8 cellular contexts compared by ENCODE assay signal in genomic region chr5:176361437-176362097, GRCh38. TPM values are rescaled to one million over a fixed set of nuclear protein-coding genes. Genes with fewer than 3 reads are reported as not detected.
DNase-seq lines count a peak whose midpoint lies in the region; ATAC-seq and TF ChIP-seq lines count a peak whose summit lies in the region.

KIAA1191 (minus strand) TSS chr5:176361764; CDS start chr5:176359508, 2,256 bp downstream.

- peaks cover 28% of the 10 kb centered on the region for H3K27me3 Mint-ChIP-seq in progenitor cell of endocrine pancreas

- ATAC-seq in HG02870 (IDR thresholded peaks at IDR 0.05; ENCODE audit: unreplicated experiment): peak; percentile 80
- ATAC-seq in left cardiac atrium: peak; percentile 94 to 96

- peak within 1 kb of the TSS; percentile 99 for H3K4me3 Mint-ChIP-seq in progenitor cell of endocrine pancreas (ENCODE audit: low read depth)

- DNase-seq in GM13976 (ENCODE audit: low spot score) (peak; percentile 93), NCI-H146 (lab: John Stamatoyannopoulos, UW) (peak; percentile 79), T-helper 1 cell (peak; percentile 88 to 96 (median 93)), amniotic epithelial cell (ENCODE audit: low read depth) (peak; percentile 85), left cardiac atrium (peak; percentile 97), progenitor cell of endocrine pancreas (ENCODE audit: low spot score, unreplicated experiment) (peak; percentile 79), ureter (ENCODE audit: low spot score) (peak; percentile 94)

- H3K9me3 Mint-ChIP-seq in progenitor cell of endocrine pancreas (ENCODE audit: low read depth): no peaks in the 10 kb centered on the region

- peak within 1 kb of the TSS; percentile 99 for H3K27ac Mint-ChIP-seq in progenitor cell of endocrine pancreas

- intact Hi-C loops in left cardiac atrium (cut with DNase I): no loop called here

- peaks cover 10% of the 10 kb centered on the region for H3K36me3 Mint-ChIP-seq in progenitor cell of endocrine pancreas (ENCODE audit: insufficient read depth)

- in situ Hi-C loops in GM13976 (cut with MboI; ENCODE audit: low sequenced_read_pairs, unreplicated experiment): no loop called here

- TF ChIP-seq CTCF in GM13976 (IDR thresholded peaks at IDR 0.05; ENCODE audit: borderline replicate concordance, control extremely low read depth, extremely low read depth, insufficient read depth, missing control alignments) (peak; percentile 41), progenitor cell of endocrine pancreas (IDR thresholded peaks at IDR 0.05; ENCODE audit: unreplicated experiment) (no peak)

- H3K4me1 Mint-ChIP-seq in progenitor cell of endocrine pancreas (ENCODE audit: low read depth): peaks cover 5% of the 10 kb centered on the region

RNA-seq across cellular contexts. Expression of gene KIAA1191, which starts in this region (rescaled TPM):
- total RNA-seq in left cardiac atrium (10 to 100 TPM; 79.6 to 86.0 TPM), progenitor cell of endocrine pancreas (109 and 111 TPM in 2 replicates), ureter (115 TPM)

Comparison
In these comparisons a context has a peak if more than half of its experiments do, and no peak if none do; other contexts are left out.
1. Peak in every context shown above with its lines: DNase-seq and ATAC-seq.